ENCODE assay signal across 8 cellular contexts in the genomic region with DNA sequence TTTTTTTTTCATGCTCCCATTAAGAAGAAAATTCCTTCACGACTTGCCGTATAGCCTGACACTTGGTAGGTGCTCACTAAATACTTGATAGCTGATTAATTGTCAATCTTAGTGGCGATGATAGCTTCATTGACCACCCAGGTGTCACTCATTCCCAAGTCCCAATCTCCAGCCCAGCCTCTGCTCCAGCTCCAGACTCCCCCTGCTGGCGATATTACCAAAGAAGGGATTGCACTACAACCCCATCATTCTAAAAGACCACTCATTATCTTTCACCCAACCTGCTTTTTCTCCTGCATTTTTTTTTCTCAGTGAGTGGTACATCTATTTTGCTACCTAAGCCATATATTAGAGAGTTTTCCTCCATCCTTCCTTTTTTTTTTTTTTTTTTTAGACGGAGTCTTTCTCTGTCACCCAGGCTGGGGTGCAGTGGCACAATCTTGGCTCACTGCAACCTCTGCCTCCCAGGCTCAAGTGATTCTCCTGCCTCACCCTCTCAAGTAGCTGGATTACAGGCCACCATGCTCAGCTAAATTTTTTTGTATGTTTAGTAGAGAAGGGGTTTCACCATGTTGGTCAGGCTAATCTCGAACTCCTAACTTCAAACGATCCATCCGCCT. TPM values are rescaled to one million over a fixed set of nuclear protein-coding genes. Genes with fewer than 3 reads are reported as not detected.
A peak's percentile ranks its signal among the peaks of the same experiment; 100 is the strongest.
DNase-seq lines count a peak whose midpoint lies in the region; ATAC-seq and TF ChIP-seq lines count a peak whose summit lies in the region.

No MANE protein-coding gene starts in this region.

- H3K27ac Mint-ChIP-seq in brain, result no peak overlapping the region
- no peak overlapping the region for H3K27ac Mint-ChIP-seq in stimulated activated effector memory CD8-positive, alpha-beta T cell treated with anti-CD3 and anti-CD28 coated beads, Interleukin-12 subunit alpha, Interleukin-12 subunit beta, amount 100 ng/mL, for 72 hours

- peak; percentile 83 for TF ChIP-seq CTCF in GM12872 (IDR thresholded peaks at IDR 0.05; ENCODE audit: insufficient read depth, low read depth, low read length)
- peak; percentile 62 to 79 for TF ChIP-seq CTCF in brain (conservative IDR thresholded peaks at IDR 0.05)

- no peaks in the 10 kb centered on the region for H3K9me3 Mint-ChIP-seq in brain
- H3K9me3 Mint-ChIP-seq in stimulated activated effector memory CD8-positive, alpha-beta T cell treated with anti-CD3 and anti-CD28 coated beads, Interleukin-12 subunit alpha, Interleukin-12 subunit beta, amount 100 ng/mL, for 72 hours, result no peaks in the 10 kb centered on the region

- peaks cover 4% of the 10 kb centered on the region for H3K27me3 Mint-ChIP-seq in brain

- peak; percentile 84 for ATAC-seq in left lobe of liver
- peak; percentile 65 for ATAC-seq in stimulated activated effector memory CD8-positive, alpha-beta T cell treated with anti-CD3 and anti-CD28 coated beads, Interleukin-12 subunit alpha, Interleukin-12 subunit beta, amount 100 ng/mL, for 72 hours

- H3K4me1 Mint-ChIP-seq in brain, result peaks cover 11% of the 10 kb centered on the region
- no peaks in the 10 kb centered on the region for H3K4me1 Mint-ChIP-seq in stimulated activated effector memory CD8-positive, alpha-beta T cell treated with anti-CD3 and anti-CD28 coated beads, Interleukin-12 subunit alpha, Interleukin-12 subunit beta, amount 100 ng/mL, for 72 hours

- no peaks in the 10 kb centered on the region for H3K36me3 Mint-ChIP-seq in brain
- no peaks in the 10 kb centered on the region for H3K36me3 Mint-ChIP-seq in stimulated activated effector memory CD8-positive, alpha-beta T cell treated with anti-CD3 and anti-CD28 coated beads, Interleukin-12 subunit alpha, Interleukin-12 subunit beta, amount 100 ng/mL, for 72 hours

- H3K4me3 Mint-ChIP-seq in brain, result no peak overlapping the region
- no peak overlapping the region for H3K4me3 Mint-ChIP-seq in stimulated activated effector memory CD8-positive, alpha-beta T cell treated with anti-CD3 and anti-CD28 coated beads, Interleukin-12 subunit alpha, Interleukin-12 subunit beta, amount 100 ng/mL, for 72 hours

- DNase-seq in AG08395 (ENCODE audit: low spot score) (peak; percentile 63), KG1 (lab: John Stamatoyannopoulos, UW) (peak; percentile 11), SK-N-DZ (ENCODE audit: low spot score) (peak; percentile 48), left lobe of liver (ENCODE audit: low spot score) (no peak), UCSD-AML1 (lab: John Stamatoyannopoulos, UW; ENCODE audit: unreplicated experiment) (no peak)
- DNase-seq in stimulated activated effector memory CD8-positive, alpha-beta T cell treated with anti-CD3 and anti-CD28 coated beads, Interleukin-12 subunit alpha, Interleukin-12 subunit beta, amount 100 ng/mL, for 72 hours (ENCODE audit: low spot score in 2 of 2), result peak; percentile 36 to 72

RNA-seq across cellular contexts. Expression of a gene that starts 19.5 kb away (rescaled TPM):
- polyA plus RNA-seq in SK-N-DZ (2014; cell fraction: cytosol; rRNA removed), result 83.3 and 91.8 TPM in 2 replicates
- polyA plus RNA-seq in SK-N-DZ (2014; cell fraction: nucleus; rRNA removed), result 25.7 and 50.8 TPM in 2 replicates
- 24.8 TPM for polyA plus RNA-seq in brain (ENCODE audit: insufficient read depth, low read depth, low replicate concordance)
- total RNA-seq in left lobe of liver, result 9.5 TPM

RNA-seq across cellular contexts. Expression of a gene that starts 20.6 kb away (rescaled TPM):
- polyA plus RNA-seq in SK-N-DZ (2014; cell fraction: cytosol; rRNA removed), result not detected in 2 replicates
- polyA plus RNA-seq in SK-N-DZ (2014; cell fraction: nucleus; rRNA removed), result not detected in 2 replicates
- not detected for polyA plus RNA-seq in brain (ENCODE audit: insufficient read depth, low read depth, low replicate concordance)
- total RNA-seq in left lobe of liver, result not detected

RNA-seq across cellular contexts. Expression of a gene that starts 41.3 kb away (rescaled TPM):
- 45.1 and 52.2 TPM in 2 replicates for polyA plus RNA-seq in SK-N-DZ (2014; cell fraction: cytosol; rRNA removed)
- 20.9 and 25.2 TPM in 2 replicates for polyA plus RNA-seq in SK-N-DZ (2014; cell fraction: nucleus; rRNA removed)
- 33.3 TPM for polyA plus RNA-seq in brain (ENCODE audit: insufficient read depth, low read depth, low replicate concordance)
- 36.7 TPM for total RNA-seq in left lobe of liver

Comparison
In these comparisons a context has a peak if more than half of its experiments do, and no peak if none do; other contexts are left out.
1. DNase-seq: peak in AG08395 (single experiment), KG1 (single experiment), SK-N-DZ (single experiment) and stimulated activated effector memory CD8-positive, alpha-beta T cell treated with anti-CD3 and anti-CD28 coated beads, Interleukin-12 subunit alpha, Interleukin-12 subunit beta, amount 100 ng/mL, for 72 hours (2 of 2); none in left lobe of liver (single experiment) and UCSD-AML1 (single experiment).